ENCODE assay signal across 37 cellular contexts in genomic region chr7:83210459-83210858, GRCh38. TPM values are rescaled to one million over a fixed set of nuclear protein-coding genes. Genes with fewer than 3 reads are reported as not detected.
"Had no signal": no experiment of that assay in that cellular context is flagged by ENCODE, and none has a peak within 500 bp of the region (broad histone marks: within the 10 kb centered on the region; RNA-seq: fewer than 3 reads in every experiment).

No MANE protein-coding gene starts in this region.

- H3K27me3 ChIP-seq: adrenal gland, brain microvascular endothelial cell, MG63, Peyer's patch had no signal

- H3K27ac ChIP-seq: adrenal gland, brain microvascular endothelial cell, Peyer's patch, RWPE1 had no signal

- H3K9me3 ChIP-seq: adrenal gland, MG63, Peyer's patch had no signal

- H3K4me3 ChIP-seq: adrenal gland, MG63, Peyer's patch had no signal

- H3K36me3 ChIP-seq: adrenal gland, brain microvascular endothelial cell, MG63, Peyer's patch had no signal

- FAIRE-seq: colon, TTC549 had no signal

- ATAC-seq: activated naive CD4-positive, alpha-beta T cell treated with anti-CD3 and anti-CD28 coated beads, Interleukin-2, amount 50 U/mL, for 72 hours; activated T-cell treated with anti-CD3 and anti-CD28 coated beads, Interleukin-2, amount 50 U/mL, for 4 hours; PC-3; Right ventricle myocardium inferior had no signal

- H3K4me1 ChIP-seq: adrenal gland, Peyer's patch had no signal

- DNase-seq: activated B cell treated with CpG ODN at 0.5 μM for 24 hours; activated CD4-positive, alpha-beta memory T cell treated with anti-CD3 and anti-CD28 coated beads for 36 hours; activated CD4-positive, alpha-beta T cell treated with anti-CD3 and anti-CD28 coated beads for 4 hours; activated CD4-positive, alpha-beta T cell treated with anti-CD3 and anti-CD28 coated beads, Interleukin-2, amount 50 U/mL, for 1 hour; activated CD4-positive, CD25-positive, alpha-beta regulatory T cell treated with anti-CD3 and anti-CD28 coated beads, Interleukin-2, amount 50 U/mL, for 72 hours; activated CD8-positive, alpha-beta memory T cell treated with anti-CD3 and anti-CD28 coated beads, Interleukin-2, amount 50 U/mL, for 4 hours; activated gamma-delta T cell treated with Interleukin-2 at 50 U/mL for 16 hours; activated naive CD4-positive, alpha-beta T cell treated with anti-CD3 and anti-CD28 coated beads for 36 hours; activated T-cell treated with anti-CD3 and anti-CD28 coated beads for 4 hours; activated T-cell treated with anti-CD3 and anti-CD28 coated beads, Interleukin-2, amount 50 U/mL, for 4 hours; anterior cingulate cortex; brain microvascular endothelial cell; central memory CD4-positive, alpha-beta T cell; MG63; NCI-H1048; NCI-H1105 treated with DMSO at 0.1 percent for 48 hours; NCI-H1436; NCI-H1694; NCI-H1930; NCI-H2081 treated with DMSO at 0.1 percent for 48 hours; NCI-H226; NCI-H446 treated with DMSO at 0.1 percent for 48 hours; NCI-H524; NCI-H69; PC-3; Peyer's patch; SIG-M5; T1000 had no signal

RNA-seq across cellular contexts. Expression of gene PCLO, which starts 47.8 kb away (rescaled TPM):
- total RNA-seq: activated naive CD4-positive, alpha-beta T cell treated with anti-CD3 and anti-CD28 coated beads for 36 hours; activated T-helper 1 cell treated with anti-CD3 and anti-CD28 coated beads, Interleukin-12 subunit alpha, Interleukin-12 subunit beta, Interleukin-2, Interleukin-4 antibody, amounts not matched to agents 30 ng/mL and 10 ng/mL and 1 ng/mL, durations not matched to agents 14 hours and 24 hours and 36 hours; T-helper 1 cell treated with Interleukin-12 subunit alpha and Interleukin-12 subunit beta and Interleukin-4 antibody, amounts not matched to agents 30 ng/mL and 1 ng/mL, for 36 hours; T-helper 2 cell treated with Interferon-gamma antibody and Interleukin-4, amounts not matched to agents 100 ng/mL and 5 ng/mL, for 36 hours had no signal
